Comparison of ENCODE assay signal across 27 cellular contexts in genomic region chrX:362351-362750, GRCh38.
"Had no signal": no experiment of that assay in that cellular context is flagged by ENCODE, and none has a peak within 500 bp of the region (broad histone marks: within the 10 kb centered on the region; RNA-seq: fewer than 3 reads in every experiment).

No MANE protein-coding gene starts in this region.

- DNase-seq: activated CD4-positive, alpha-beta memory T cell treated with anti-CD3 and anti-CD28 coated beads, Interleukin-2, amount 10 ng/mL, durations not matched to agents 7 days and 5 days; activated CD4-positive, alpha-beta T cell treated with anti-CD3 and anti-CD28 coated beads for 36 hours; activated CD4-positive, alpha-beta T cell treated with anti-CD3 and anti-CD28 coated beads, Interleukin-2, amount 50 U/mL, for 1 hour; activated naive CD4-positive, alpha-beta T cell treated with anti-CD3 and anti-CD28 coated beads, Interleukin-2, amount 50 U/mL, for 16 hours; activated naive CD8-positive, alpha-beta T cell treated with anti-CD3 and anti-CD28 coated beads, Interleukin-2, amount 10 ng/mL, durations not matched to agents 7 days and 5 days; activated T-cell treated with anti-CD3 and anti-CD28 coated beads for 4 hours; activated T-cell treated with anti-CD3 and anti-CD28 coated beads, Interleukin-2, amount 50 U/mL, for 48 hours; adrenal gland; anterior cingulate cortex; KG1; NCI-H1048; NCI-H146; NCI-H187 treated with DMSO at 0.1 percent for 48 hours; NCI-H2171; NCI-H2227 treated with DMSO at 0.1 percent for 48 hours; NCI-H446 treated with DMSO at 0.1 percent for 48 hours; NCI-H526 treated with DMSO at 0.1 percent for 48 hours; NCI-H82; SJCRH30; T1000 had no signal

- H3K27me3 Mint-ChIP-seq: activated CD4-positive, alpha-beta memory T cell treated with anti-CD3 and anti-CD28 coated beads, Interleukin-2, amount 10 ng/mL, durations not matched to agents 7 days and 5 days; activated CD4-positive, alpha-beta T cell treated with anti-CD3 and anti-CD28 coated beads for 36 hours; activated naive CD8-positive, alpha-beta T cell treated with anti-CD3 and anti-CD28 coated beads, Interleukin-2, amount 10 ng/mL, durations not matched to agents 7 days and 5 days; central memory CD8-positive, alpha-beta T cell; IgD-negative memory B cell had no signal

- H3K4me3 Mint-ChIP-seq: activated CD4-positive, alpha-beta memory T cell treated with anti-CD3 and anti-CD28 coated beads, Interleukin-2, amount 10 ng/mL, durations not matched to agents 7 days and 5 days; activated CD4-positive, alpha-beta T cell treated with anti-CD3 and anti-CD28 coated beads for 36 hours; activated naive CD8-positive, alpha-beta T cell treated with anti-CD3 and anti-CD28 coated beads, Interleukin-2, amount 10 ng/mL, durations not matched to agents 7 days and 5 days; central memory CD8-positive, alpha-beta T cell; T-helper 1 cell treated with Interleukin-12 subunit alpha and Interleukin-12 subunit beta and Interleukin-4 antibody, amounts not matched to agents 30 μg/mL and 1 μg/mL, for 36 hours had no signal

- ATAC-seq: activated CD4-positive, alpha-beta T cell treated with anti-CD3 and anti-CD28 coated beads for 36 hours; SK-N-SH treated with all-trans-retinoic acid at 6 μM for 48 hours had no signal

- H3K27me3 ChIP-seq: adrenal gland, breast epithelium, SJCRH30 had no signal

- H3K27ac ChIP-seq: adrenal gland, breast epithelium, SJCRH30, VCaP had no signal

- H3K4me3 ChIP-seq: adrenal gland, breast epithelium, SJCRH30 had no signal

- H3K36me3 ChIP-seq: adrenal gland, breast epithelium had no signal

- H3K27ac Mint-ChIP-seq: activated CD4-positive, alpha-beta memory T cell treated with anti-CD3 and anti-CD28 coated beads, Interleukin-2, amount 10 ng/mL, durations not matched to agents 7 days and 5 days; activated CD4-positive, alpha-beta T cell treated with anti-CD3 and anti-CD28 coated beads for 36 hours; activated naive CD8-positive, alpha-beta T cell treated with anti-CD3 and anti-CD28 coated beads, Interleukin-2, amount 10 ng/mL, durations not matched to agents 7 days and 5 days; activated T-helper 2 cell treated with anti-CD3 and anti-CD28 coated beads, Interferon-gamma antibody, Interleukin-2, Interleukin-4, amounts not matched to agents 10 μg/mL and 5 μg/mL and 100 μg/mL, durations not matched to agents 14 hours and 24 hours and 36 hours; IgD-negative memory B cell; T-helper 1 cell treated with Interleukin-12 subunit alpha and Interleukin-12 subunit beta and Interleukin-4 antibody, amounts not matched to agents 30 μg/mL and 1 μg/mL, for 36 hours had no signal

- H3K4me1 ChIP-seq: adrenal gland, breast epithelium, SJCRH30 had no signal
